ENCODE assay signal across 9 cellular contexts in the genomic region with DNA sequence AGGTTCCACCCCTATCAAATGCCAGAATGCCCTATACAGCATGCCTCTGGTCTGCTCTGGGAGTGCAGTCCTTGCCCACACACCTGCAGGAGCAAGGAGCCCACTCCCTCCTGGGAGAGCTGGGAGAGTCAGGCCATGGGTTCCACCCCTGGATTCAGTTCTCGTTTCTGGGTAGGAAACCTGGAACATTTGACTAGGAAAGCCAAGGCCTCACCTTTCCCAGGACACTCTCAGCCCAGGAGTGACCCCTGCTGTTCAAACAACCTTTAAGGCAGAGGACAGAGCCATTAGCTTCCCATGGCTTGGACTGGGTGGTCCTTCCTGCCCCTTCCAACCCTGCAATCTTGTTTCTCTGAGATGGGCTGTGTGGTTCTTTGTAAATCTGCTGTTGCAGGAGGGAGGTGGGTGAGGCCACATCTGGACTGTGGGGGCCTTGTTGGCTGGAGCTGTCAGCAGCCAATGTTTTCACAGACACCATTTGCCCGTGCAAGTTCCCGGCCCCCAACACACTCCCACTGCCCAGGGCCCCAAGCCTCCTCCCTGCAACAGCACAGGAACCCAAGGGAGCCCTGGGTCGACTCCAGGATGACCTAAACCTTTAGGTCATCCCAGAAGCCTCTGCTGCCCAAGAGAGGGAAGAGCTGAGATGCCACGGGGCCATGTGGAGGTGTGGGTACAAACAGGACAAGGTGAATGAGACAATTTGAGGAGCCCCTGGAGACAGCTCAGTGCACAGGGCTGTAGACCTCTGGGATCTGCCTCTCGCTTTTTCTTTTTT.
DNase-seq lines count a peak whose midpoint lies in the region; ATAC-seq and TF ChIP-seq lines count a peak whose summit lies in the region.
"Had no signal": no experiment of that assay in that cellular context is flagged by ENCODE, and none has a peak within 500 bp of the region (broad histone marks: within the 10 kb centered on the region; RNA-seq: fewer than 3 reads in every experiment).

No MANE protein-coding gene starts in this region.

- no peaks in the 10 kb centered on the region for H4K20me1 ChIP-seq in PC-3 (ENCODE audit: low read length)
- no peaks in the 10 kb centered on the region for H4K20me1 ChIP-seq in neural progenitor cell (ENCODE audit: low read depth)

- intact Hi-C loops in PC-3 (cut with micrococcal nuclease) = loop anchor here (1.0 to 2.0 kb wide), 3 partner anchors 34 to 233 kb away; no protein-coding TSS in a partner anchor
- intact Hi-C loops in naive thymus-derived CD4-positive, alpha-beta T cell (cut with micrococcal nuclease) = no loop called here

- H3K9me3 Mint-ChIP-seq in neural progenitor cell = peaks cover 14% of the 10 kb centered on the region
- H3K9me3 Mint-ChIP-seq in naive thymus-derived CD4-positive, alpha-beta T cell = peaks cover 0 to 2% (median 0%) of the 10 kb centered on the region in 11 donors
- H3K9me3 Mint-ChIP-seq: activated naive CD8-positive, alpha-beta T cell treated with anti-CD3 and anti-CD28 coated beads, Interleukin-2, amount 10 ng/mL, durations not matched to agents 7 days and 5 days had no signal

- peak; percentile 86 for ATAC-seq in PC-3
- ATAC-seq in naive thymus-derived CD4-positive, alpha-beta T cell = no peak

- H3K4me1 ChIP-seq in PC-3 (ENCODE audit: insufficient read depth, low read length) = peaks cover 4% of the 10 kb centered on the region; the same call in 1 of the 2 replicates
- peaks cover 4% of the 10 kb centered on the region for H3K4me1 ChIP-seq in neural progenitor cell
- H3K4me1 ChIP-seq in naive thymus-derived CD4-positive, alpha-beta T cell (ENCODE audit: control insufficient read depth in 2 of 2, insufficient read depth in 2 of 2, low read length in 2 of 2) = no peaks in the 10 kb centered on the region

- H3K36me3 Mint-ChIP-seq in neural progenitor cell = no peaks in the 10 kb centered on the region
- H3K36me3 Mint-ChIP-seq in naive thymus-derived CD4-positive, alpha-beta T cell = no peaks in the 10 kb centered on the region
- H3K36me3 Mint-ChIP-seq: activated naive CD8-positive, alpha-beta T cell treated with anti-CD3 and anti-CD28 coated beads, Interleukin-2, amount 10 ng/mL, durations not matched to agents 7 days and 5 days had no signal

- H2AFZ ChIP-seq in PC-3 (ENCODE audit: low read length) (peak overlapping the region; percentile 48; the same call in 1 of the 2 replicates), neural progenitor cell (replicated peaks) (no peak overlapping the region)

- H3K36me3 ChIP-seq in PC-3 (ENCODE audit: low read depth, low read length) (no peaks in the 10 kb centered on the region), neural progenitor cell (no peaks in the 10 kb centered on the region)
- no peaks in the 10 kb centered on the region for H3K36me3 ChIP-seq in naive thymus-derived CD4-positive, alpha-beta T cell (ENCODE audit: control insufficient read depth in 2 of 3, insufficient read depth in 3 of 3, low read length in 3 of 3)

- H3K9me2 ChIP-seq in PC-3 (replicated peaks; ENCODE audit: low read length) = no peaks in the 10 kb centered on the region

- H3K4me2 ChIP-seq in PC-3 (ENCODE audit: low read length) (no peak overlapping the region), neural progenitor cell (peak overlapping the region; percentile 22)

- H3K9me3 ChIP-seq in PC-3 (ENCODE audit: low read length) = no peaks in the 10 kb centered on the region
- H3K9me3 ChIP-seq in neural progenitor cell (ENCODE audit: low read depth) = no peaks in the 10 kb centered on the region
- no peaks in the 10 kb centered on the region for H3K9me3 ChIP-seq in naive thymus-derived CD4-positive, alpha-beta T cell (ENCODE audit: control insufficient read depth in 2 of 3, low read length in 3 of 3)

- BruUV-seq in PC-3 (replicated peaks; lab: Mats Ljungman, UMichigan) = no TSS peak

- H3K4me3 ChIP-seq in PC-3 (ENCODE audit: low read length) (no peak overlapping the region), neural progenitor cell (no peak overlapping the region)
- no peak overlapping the region for H3K4me3 ChIP-seq in naive thymus-derived CD4-positive, alpha-beta T cell (ENCODE audit: low read length)

- H3K27ac Mint-ChIP-seq in neural progenitor cell = no peak overlapping the region
- no peak overlapping the region for H3K27ac Mint-ChIP-seq in naive thymus-derived CD4-positive, alpha-beta T cell
- H3K27ac Mint-ChIP-seq: activated naive CD8-positive, alpha-beta T cell treated with anti-CD3 and anti-CD28 coated beads, Interleukin-2, amount 10 ng/mL, durations not matched to agents 7 days and 5 days had no signal

- H3K27me3 Mint-ChIP-seq in neural progenitor cell (ENCODE audit: insufficient read depth, low read depth) = no peaks in the 10 kb centered on the region
- no peaks in the 10 kb centered on the region for H3K27me3 Mint-ChIP-seq in naive thymus-derived CD4-positive, alpha-beta T cell
- H3K27me3 Mint-ChIP-seq: activated naive CD8-positive, alpha-beta T cell treated with anti-CD3 and anti-CD28 coated beads, Interleukin-2, amount 10 ng/mL, durations not matched to agents 7 days and 5 days had no signal

- H3K4me1 Mint-ChIP-seq in neural progenitor cell = peaks cover 18% of the 10 kb centered on the region
- no peaks in the 10 kb centered on the region for H3K4me1 Mint-ChIP-seq in naive thymus-derived CD4-positive, alpha-beta T cell
- H3K4me1 Mint-ChIP-seq: activated naive CD8-positive, alpha-beta T cell treated with anti-CD3 and anti-CD28 coated beads, Interleukin-2, amount 10 ng/mL, durations not matched to agents 7 days and 5 days had no signal

- peak; percentile 1 for DNase-seq in CD1c-positive myeloid dendritic cell (ENCODE audit: extremely low spot score)
- peak; percentile 61 for DNase-seq in PC-3
- peak; percentile 38 for DNase-seq in fibroblast of peridontal ligament (ENCODE audit: extremely low read depth)
- peak; percentile 37 for DNase-seq in neural progenitor cell (ENCODE audit: low spot score)
- no peak for DNase-seq in NK-92 treated with Interleukin-12 subunit alpha and Interleukin-12 subunit beta, amount 100 ng/mL, for 24 hours (lab: John Stamatoyannopoulos, UW)
- no peak for DNase-seq in DMS153 (lab: John Stamatoyannopoulos, UW)
- no peak for DNase-seq in naive thymus-derived CD4-positive, alpha-beta T cell
- no peak for DNase-seq in SHP77 treated with DMSO at 0.1 percent for 48 hours (lab: John Stamatoyannopoulos, UW)
- DNase-seq: activated naive CD8-positive, alpha-beta T cell treated with anti-CD3 and anti-CD28 coated beads, Interleukin-2, amount 10 ng/mL, durations not matched to agents 7 days and 5 days had no signal

- TF ChIP-seq CTCF in PC-3 (conservative IDR thresholded peaks at IDR 0.05; ENCODE audit: low read depth, low read length) (peak; percentile 58), neural progenitor cell (IDR thresholded peaks at IDR 0.05) (peak; percentile 29)

- H3K79me2 ChIP-seq in PC-3 (ENCODE audit: low read length) = no peaks in the 10 kb centered on the region
- H3K79me2 ChIP-seq in neural progenitor cell (ENCODE audit: low read depth) = no peaks in the 10 kb centered on the region

- H3K27me3 ChIP-seq in PC-3 (ENCODE audit: low read length) = no peaks in the 10 kb centered on the region
- H3K27me3 ChIP-seq in neural progenitor cell = no peaks in the 10 kb centered on the region
- no peaks in the 10 kb centered on the region for H3K27me3 ChIP-seq in naive thymus-derived CD4-positive, alpha-beta T cell (ENCODE audit: control insufficient read depth in 2 of 2, insufficient read depth in 2 of 2, low read length in 2 of 2)

- POLR2A ChIA-PET in PC-3 (lab: Charles Lee; ENCODE audit: unreplicated experiment) = interaction anchor here (0.7 to 1.2 kb wide), 2 partner anchors 217 to 232 kb away, joined by 4 to 6 read pairs; partner anchors contain the start of gene EFNB1
- POLR2A ChIA-PET in naive thymus-derived CD4-positive, alpha-beta T cell (lab: Charles Lee) = no interaction called here

- no peak overlapping the region for H3K27ac ChIP-seq in PC-3 (ENCODE audit: low read length)
- H3K27ac ChIP-seq in neural progenitor cell = no peak overlapping the region
- H3K27ac ChIP-seq in naive thymus-derived CD4-positive, alpha-beta T cell (ENCODE audit: low read depth, low read length) = no peak overlapping the region

- no peak overlapping the region for H3K9ac ChIP-seq in PC-3 (ENCODE audit: low read length)
- no peak overlapping the region for H3K9ac ChIP-seq in neural progenitor cell

- CTCF ChIA-PET in PC-3 (lab: Charles Lee) = interaction anchor here (0.8 to 2.8 kb wide), 3 partner anchors 29 to 238 kb away, joined by 3 to 48 read pairs (median 9); partner anchors contain the start of gene EFNB1
- CTCF ChIA-PET in naive thymus-derived CD4-positive, alpha-beta T cell (lab: Charles Lee) = interaction anchor here (0.6 kb wide), 1 partner anchor 552 kb away, joined by 4 read pairs; no protein-coding TSS in a partner anchor

- H3K4me3 Mint-ChIP-seq in neural progenitor cell = no peak overlapping the region
- H3K4me3 Mint-ChIP-seq in naive thymus-derived CD4-positive, alpha-beta T cell = no peak overlapping the region
- H3K4me3 Mint-ChIP-seq: activated naive CD8-positive, alpha-beta T cell treated with anti-CD3 and anti-CD28 coated beads, Interleukin-2, amount 10 ng/mL, durations not matched to agents 7 days and 5 days had no signal

- H3F3A ChIP-seq in PC-3 (ENCODE audit: low read length, unreplicated experiment) (no peaks in the 10 kb centered on the region), neural progenitor cell (ENCODE audit: low read depth) (no peaks in the 10 kb centered on the region)

Comparison
In these comparisons a context has a peak if more than half of its experiments do, and no peak if none do; other contexts are left out.
1. DNase-seq: peak in CD1c-positive myeloid dendritic cell (single experiment), PC-3 (single experiment), fibroblast of peridontal ligament (single experiment) and neural progenitor cell (single experiment); none in NK-92 treated with Interleukin-12 subunit alpha and Interleukin-12 subunit beta, amount 100 ng/mL, for 24 hours (single experiment), DMS153 (single experiment), naive thymus-derived CD4-positive, alpha-beta T cell (0 of 9) and SHP77 treated with DMSO at 0.1 percent for 48 hours (single experiment).